19 cellular contexts compared by ENCODE assay signal in genomic region chr11:12027844-12028243, GRCh38. TPM values are rescaled to one million over a fixed set of nuclear protein-coding genes. Genes with fewer than 3 reads are reported as not detected.
DNase-seq lines count a peak whose midpoint lies in the region; ATAC-seq, FAIRE-seq and TF ChIP-seq lines count a peak whose summit lies in the region.
"Had no signal": no experiment of that assay in that cellular context is flagged by ENCODE, and none has a peak within 500 bp of the region (broad histone marks: within the 10 kb centered on the region; RNA-seq: fewer than 3 reads in every experiment).

No MANE protein-coding gene starts in this region.

- no peak overlapping the region for H3K14ac ChIP-seq in mesenchymal stem cell (ENCODE audit: low read length in 2 of 2)

- 82% methylated on average over 2 of the region's 5 CpGs for WGBS in mesenchymal stem cell
- 81 to 93% (median 86%) methylated on average over 5 of the region's 5 CpGs for WGBS in spleen, 5 donors

- H3K4me1 ChIP-seq in right atrium auricular region (peaks cover 0 to 32% of the 10 kb centered on the region in 2 donors), mesenchymal stem cell (ENCODE audit: control insufficient read depth, insufficient read depth, low read depth, low read length) (peaks cover 8% of the 10 kb centered on the region), kidney (ENCODE audit: control insufficient read depth in 1 of 2, insufficient read depth in 1 of 2, low read depth in 1 of 2, low read length in 2 of 2) (no peaks in the 10 kb centered on the region), spleen (no peaks in the 10 kb centered on the region)
- H3K4me1 ChIP-seq: BE2C, HAP-1 had no signal

- no peak overlapping the region for H2BK120ac ChIP-seq in mesenchymal stem cell (ENCODE audit: low read depth, low read length)

- no peak overlapping the region for H3K18ac ChIP-seq in mesenchymal stem cell (ENCODE audit: low read depth in 1 of 2, low read length in 2 of 2)

- H3K9ac ChIP-seq in mesenchymal stem cell (ENCODE audit: low read length) (no peak overlapping the region), kidney (ENCODE audit: low read length in 2 of 2) (no peak overlapping the region)
- H3K9ac ChIP-seq: GM23248 had no signal

- H3K36me3 ChIP-seq in right atrium auricular region (no peaks in the 10 kb centered on the region), mesenchymal stem cell (ENCODE audit: control insufficient read depth in 1 of 2, insufficient read depth in 2 of 2, low read depth in 1 of 2, low read length in 2 of 2) (no peaks in the 10 kb centered on the region), kidney (ENCODE audit: control insufficient read depth in 1 of 2, insufficient read depth in 2 of 2, low read length in 2 of 2) (no peaks in the 10 kb centered on the region), spleen (no peaks in the 10 kb centered on the region)
- H3K36me3 ChIP-seq: BE2C, HAP-1 had no signal

- no peak overlapping the region for H3K23ac ChIP-seq in mesenchymal stem cell (ENCODE audit: low read length in 2 of 2)

- DNase-seq in right atrium auricular region (ENCODE audit: low spot score) (no peak), Right ventricle myocardium superior (no peak), choroid plexus epithelial cell (ENCODE audit: low read depth) (peak; percentile 23), mesenchymal stem cell (no peak), kidney (no peak), spleen (no peak)
- DNase-seq: ACHN; BE2C; C1 segment of cervical spinal cord; CD4-positive, CD25-positive, alpha-beta regulatory T cell; CD8-positive, alpha-beta memory T cell; COR-L47; GM23248 had no signal

- no peak overlapping the region for H2BK15ac ChIP-seq in mesenchymal stem cell (ENCODE audit: low read depth, poor library complexity, severe bottlenecking)

- no peak overlapping the region for H2AFZ ChIP-seq in mesenchymal stem cell (ENCODE audit: low read depth, low read length)
- H2AFZ ChIP-seq: GM23248 had no signal

- no peak overlapping the region for H3K4me2 ChIP-seq in mesenchymal stem cell (ENCODE audit: low read length, poor library complexity, severe bottlenecking)

- TF ChIP-seq POLR2A in spleen (IDR thresholded peaks at IDR 0.05) = no peak

- H3K27me3 ChIP-seq in right atrium auricular region (no peaks in the 10 kb centered on the region), mesenchymal stem cell (ENCODE audit: control insufficient read depth in 1 of 2, insufficient read depth in 1 of 2, low read length in 2 of 2) (no peaks in the 10 kb centered on the region), spleen (replicated peaks in 1 of 7) (no peaks in the 10 kb centered on the region)
- H3K27me3 ChIP-seq: BE2C had no signal

- peak overlapping the region; percentile 64 for H2AK5ac ChIP-seq in mesenchymal stem cell (ENCODE audit: low read length, severe bottlenecking)

- no peak overlapping the region for H2BK5ac ChIP-seq in mesenchymal stem cell (ENCODE audit: low read depth, low read length, poor library complexity, severe bottlenecking)

- H3K79me1 ChIP-seq in mesenchymal stem cell (replicated peaks; ENCODE audit: low read length, poor library complexity, severe bottlenecking) = no peaks in the 10 kb centered on the region

- H4K91ac ChIP-seq in mesenchymal stem cell (ENCODE audit: low read length) = no peak overlapping the region

- FAIRE-seq in kidney (lab: Jason Lieb, UNC) = no peak
- FAIRE-seq: D721Med, G401.6, GM12891 had no signal

- H4K8ac ChIP-seq in mesenchymal stem cell (ENCODE audit: low read length) = no peak overlapping the region

- H3K4me3 ChIP-seq in right atrium auricular region = no peak overlapping the region
- H3K4me3 ChIP-seq in choroid plexus epithelial cell (ENCODE audit: low read depth, low read length) = no peak overlapping the region
- H3K4me3 ChIP-seq in mesenchymal stem cell (ENCODE audit: insufficient read depth in 1 of 2, low read depth in 1 of 2, low read length in 2 of 2) = no peak overlapping the region
- no peak overlapping the region for H3K4me3 ChIP-seq in kidney (ENCODE audit: low read length in 2 of 2)
- no peak overlapping the region for H3K4me3 ChIP-seq in spleen
- H3K4me3 ChIP-seq: GM23248, HAP-1 had no signal

- ATAC-seq in Right ventricle myocardium superior (ENCODE audit: poor library complexity) (no peak), GM18861 (IDR thresholded peaks at IDR 0.05; ENCODE audit: unreplicated experiment) (no peak)

- H3K9me3 ChIP-seq in right atrium auricular region = peaks cover 4 to 7% of the 10 kb centered on the region in 2 donors
- H3K9me3 ChIP-seq in mesenchymal stem cell (ENCODE audit: control insufficient read depth, low read length) = peaks cover 3% of the 10 kb centered on the region
- peaks cover 0 to 7% of the 10 kb centered on the region in 2 donors for H3K9me3 ChIP-seq in kidney (ENCODE audit: control insufficient read depth in 1 of 2, low read length in 2 of 2)
- H3K9me3 ChIP-seq in spleen = peaks cover 0 to 14% (median 7%) of the 10 kb centered on the region in 8 donors
- H3K9me3 ChIP-seq: BE2C had no signal

- H3K4ac ChIP-seq in mesenchymal stem cell (ENCODE audit: low read depth in 1 of 2, low read length in 2 of 2) = no peak overlapping the region

- H3K27ac ChIP-seq in right atrium auricular region (peak overlapping the region; percentile 40 to 63), mesenchymal stem cell (ENCODE audit: low read length, poor library complexity, severe bottlenecking) (no peak overlapping the region), kidney (ENCODE audit: low read depth in 2 of 2, low read length in 2 of 2) (no peak overlapping the region), spleen (no peak overlapping the region)
- H3K27ac ChIP-seq: GM23248 had no signal

- intact Hi-C loops in Right ventricle myocardium superior (cut with DNase I) (no loop called here), kidney (cut with DNase I) (no loop called here), spleen (cut with DNase I; ENCODE audit: low total_unique reads) (no loop called here)

- no peak for TF ChIP-seq CTCF in right atrium auricular region (IDR thresholded peaks at IDR 0.05)
- no peak for TF ChIP-seq CTCF in choroid plexus epithelial cell (conservative IDR thresholded peaks at IDR 0.05; ENCODE audit: low read depth, low read length)
- TF ChIP-seq CTCF in kidney (IDR thresholded peaks at IDR 0.05; ENCODE audit: borderline replicate concordance, extremely low read depth, insufficient read depth) = no peak
- TF ChIP-seq CTCF in spleen (IDR thresholded peaks at IDR 0.05 in 8 of 11, conservative IDR thresholded peaks at IDR 0.05 in 3 of 11) = no peak

- peak overlapping the region in 1 of 2 experiments; percentile 25 for H2BK12ac ChIP-seq in mesenchymal stem cell (ENCODE audit: low read length in 2 of 2)

RNA-seq across cellular contexts. Expression of gene DKK3, which starts 19.4 kb away (rescaled TPM):
- total RNA-seq in right atrium auricular region (1,000 to 10,000 TPM; 2,934 to 5,316 TPM), Right ventricle myocardium superior (520 TPM), kidney (59.5 TPM), spleen (100 to 1,000 TPM in 1 of 7 donors, 10 to 100 TPM in 6; 26.9 to 111 (median 53.2) TPM)
- polyA plus RNA-seq in mesenchymal stem cell (2013, experiment 1 of 2) = 686 TPM
- 701 TPM for polyA plus RNA-seq in mesenchymal stem cell (2013, experiment 2 of 2)
- polyA plus RNA-seq in kidney (ENCODE audit: insufficient read depth, low read depth, low replicate concordance) (49.6 TPM), spleen (10 to 100 TPM in 2 of 3 donors, 1 to 10 TPM in 1; 8.6 to 14.2 (median 12.3) TPM)
- total RNA-seq: CD4-positive, CD25-positive, alpha-beta regulatory T cell; HT-29 had no signal

Comparison
In these comparisons a context has a peak if more than half of its experiments do, and no peak if none do; other contexts are left out.
1. H3K27ac ChIP-seq: peak in right atrium auricular region (2 of 2); none in mesenchymal stem cell (single experiment), kidney (0 of 2) and spleen (0 of 8).